ENCODE assay signal across 16 cellular contexts in the genomic region with DNA sequence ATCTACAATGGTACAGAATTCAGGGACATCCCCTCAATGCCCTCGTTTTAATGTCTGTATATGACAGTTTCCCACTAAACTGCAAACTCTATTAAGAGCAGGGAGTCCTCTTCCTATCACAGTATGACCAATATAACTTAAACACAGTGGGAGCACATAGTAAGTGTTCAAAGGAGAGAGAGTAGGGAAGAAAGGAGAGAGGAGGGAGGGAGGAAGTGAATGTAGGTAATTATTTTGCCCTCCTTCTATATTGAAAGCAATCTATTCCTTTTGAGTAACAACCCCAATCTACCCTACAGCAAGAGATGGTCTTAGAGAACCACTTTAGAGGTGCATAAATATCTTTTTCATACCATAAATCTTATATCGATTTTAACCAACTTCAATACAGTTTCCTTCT.
A peak's percentile ranks its signal among the peaks of the same experiment; 100 is the strongest.
DNase-seq lines count a peak whose midpoint lies in the region; ATAC-seq, FAIRE-seq and TF ChIP-seq lines count a peak whose summit lies in the region.
"Had no signal": no experiment of that assay in that cellular context is flagged by ENCODE, and none has a peak within 500 bp of the region (broad histone marks: within the 10 kb centered on the region; RNA-seq: fewer than 3 reads in every experiment).

No MANE protein-coding gene starts in this region.

- H3K4me3 Mint-ChIP-seq in activated T-cell treated with anti-CD3 and anti-CD28 coated beads, Interleukin-2, amount 50 U/mL, for 72 hours: peak overlapping the region; percentile 43 to 87
- peak overlapping the region; percentile 24 for H3K4me3 Mint-ChIP-seq in activated CD4-positive, alpha-beta memory T cell treated with anti-CD3 and anti-CD28 coated beads for 36 hours

- H3K18ac ChIP-seq in trophoblast cell (ENCODE audit: low read length): no peak overlapping the region

- H3K9me3 ChIP-seq in GM12878 (replicated peaks; ENCODE audit: control insufficient read depth, insufficient read depth, low read length) (peaks cover 30% of the 10 kb centered on the region), trophoblast cell (ENCODE audit: insufficient read depth, low read depth, low read length) (no peaks in the 10 kb centered on the region)

- intact Hi-C loops in activated CD4-positive, alpha-beta memory T cell treated with anti-CD3 and anti-CD28 coated beads for 36 hours (cut with micrococcal nuclease): loop anchor here (2.0 kb wide), 1 partner anchor 75 kb away; no protein-coding TSS in a partner anchor
- intact Hi-C loops in GM12878 (cut with micrococcal nuclease; ENCODE audit: unreplicated experiment): no loop called here

- TF ChIP-seq POLR2A in GM12878 (IDR thresholded peaks at IDR 0.05; ENCODE audit: low read depth, low read length): no peak

- H2BK12ac ChIP-seq in trophoblast cell (ENCODE audit: low read length): no peak overlapping the region

- FAIRE-seq in GM18507 (lab: Jason Lieb, UNC): peak; percentile 80
- no peak for FAIRE-seq in GM12878 (lab: Jason Lieb, UNC)

- no TSS peak for BruUV-seq in GM12878 (replicated peaks; lab: Mats Ljungman, UMichigan)

- H3K27ac ChIP-seq in GM12878 (ENCODE audit: control insufficient read depth, insufficient read depth) (peak overlapping the region; percentile 85), trophoblast cell (ENCODE audit: low read depth, low read length) (no peak overlapping the region)

- H3K27me3 ChIP-seq in GM12878 (replicated peaks in 1 of 2; ENCODE audit: control insufficient read depth in 2 of 2, insufficient read depth in 2 of 2, low read length in 1 of 2) (no peaks in the 10 kb centered on the region), trophoblast cell (ENCODE audit: insufficient read depth, low read length) (no peaks in the 10 kb centered on the region)

- H3K36me3 ChIP-seq in GM12878 (ENCODE audit: control insufficient read depth in 2 of 2, insufficient read depth in 2 of 2, low read length in 1 of 2) (no peaks in the 10 kb centered on the region), trophoblast cell (ENCODE audit: control insufficient read depth in 1 of 2, insufficient read depth in 2 of 2, low read length in 2 of 2) (no peaks in the 10 kb centered on the region)

- peak overlapping the region; percentile 99 for H3K27ac Mint-ChIP-seq in activated T-cell treated with anti-CD3 and anti-CD28 coated beads, Interleukin-2, amount 50 U/mL, for 72 hours
- H3K27ac Mint-ChIP-seq in activated CD4-positive, alpha-beta memory T cell treated with anti-CD3 and anti-CD28 coated beads for 36 hours: peak overlapping the region; percentile 87
- H3K27ac Mint-ChIP-seq: CD4-positive, CD25-positive, alpha-beta regulatory T cell; IgD-negative memory B cell had no signal

- no peak overlapping the region for H2AK5ac ChIP-seq in trophoblast cell (ENCODE audit: low read length)

- H3K9me3 Mint-ChIP-seq in activated T-cell treated with anti-CD3 and anti-CD28 coated beads, Interleukin-2, amount 50 U/mL, for 72 hours: peaks cover 23 to 26% of the 10 kb centered on the region in 2 donors
- H3K9me3 Mint-ChIP-seq in activated CD4-positive, alpha-beta memory T cell treated with anti-CD3 and anti-CD28 coated beads for 36 hours: peaks cover 31% of the 10 kb centered on the region

- H4K20me1 ChIP-seq in GM12878 (ENCODE audit: control insufficient read depth, insufficient read depth): no peaks in the 10 kb centered on the region

- no peak overlapping the region for H3K4ac ChIP-seq in trophoblast cell (ENCODE audit: low read depth, low read length)

- TF ChIP-seq CTCF in GM12878 (IDR thresholded peaks at IDR 0.05 in 2 of 3, conservative IDR thresholded peaks at IDR 0.05 in 1 of 3; ENCODE audit: control insufficient read depth in 2 of 3, extremely low read depth in 1 of 3, insufficient read depth in 1 of 3, low read depth in 3 of 3, low read length in 3 of 3): no peak

- H3K4me1 ChIP-seq in GM12878 (ENCODE audit: control insufficient read depth, insufficient read depth, low read length) (peaks cover 34% of the 10 kb centered on the region), trophoblast cell (ENCODE audit: control insufficient read depth in 1 of 2, insufficient read depth in 2 of 2, low read length in 2 of 2) (no peaks in the 10 kb centered on the region)

- H2AFZ ChIP-seq in GM12878 (ENCODE audit: control insufficient read depth, low read depth, low read length): peak overlapping the region; percentile 79
- no peak overlapping the region for H2AFZ ChIP-seq in trophoblast cell (ENCODE audit: insufficient read depth, low read length, poor library complexity)

- no peak for TF ChIP-seq EP300 in GM12878 (IDR thresholded peaks at IDR 0.05; ENCODE audit: borderline replicate concordance in 1 of 2, control insufficient read depth in 1 of 2, low read depth in 2 of 2, low read length in 2 of 2)

- H3K14ac ChIP-seq in trophoblast cell (ENCODE audit: low read length): no peak overlapping the region

- no peak for DNase-seq in activated T-cell treated with anti-CD3 and anti-CD28 coated beads, Interleukin-2, amount 50 U/mL, for 72 hours
- DNase-seq in activated T-cell treated with anti-CD3 and anti-CD28 coated beads for 4 hours (no peak), GM18507 (ENCODE audit: extremely low spot score, insufficient read length, low read depth) (no peak), GM12878 (ENCODE audit: low read depth, low spot score) (no peak), trophoblast cell (no peak), glomerular visceral epithelial cell (ENCODE audit: extremely low spot score) (no peak), NCI-H748 (lab: John Stamatoyannopoulos, UW; ENCODE audit: unreplicated experiment) (no peak)
- DNase-seq in activated CD4-positive, alpha-beta memory T cell treated with anti-CD3 and anti-CD28 coated beads for 36 hours: no peak
- DNase-seq: AML-193; CD4-positive, CD25-positive, alpha-beta regulatory T cell; HCEC 1CT; NCI-H1436 treated with DMSO at 0.1 percent for 48 hours; NCI-H2081; NCI-H510A treated with DMSO at 0.1 percent for 48 hours; SIG-M5 had no signal

- no peak overlapping the region for H4K91ac ChIP-seq in trophoblast cell (ENCODE audit: low read depth, low read length)

- RAD21 ChIA-PET in GM12878 (lab: Charles Lee; ENCODE audit: unreplicated experiment): interaction anchor here (1.4 to 3.5 kb wide), 3 partner anchors 22 to 62 kb away, joined by 6 to 20 read pairs (median 9); no protein-coding TSS in a partner anchor

- no peaks in the 10 kb centered on the region for H3K27me3 Mint-ChIP-seq in activated T-cell treated with anti-CD3 and anti-CD28 coated beads, Interleukin-2, amount 50 U/mL, for 72 hours (ENCODE audit: low read depth)
- no peaks in the 10 kb centered on the region for H3K27me3 Mint-ChIP-seq in activated CD4-positive, alpha-beta memory T cell treated with anti-CD3 and anti-CD28 coated beads for 36 hours
- H3K27me3 Mint-ChIP-seq: CD4-positive, CD25-positive, alpha-beta regulatory T cell had no signal

- H3K23ac ChIP-seq in trophoblast cell (ENCODE audit: low read length): no peak overlapping the region

- no peak overlapping the region for H2BK120ac ChIP-seq in trophoblast cell (ENCODE audit: insufficient read depth, low read length, poor library complexity)

- peaks cover 12% of the 10 kb centered on the region for H3K79me2 ChIP-seq in GM12878 (ENCODE audit: control insufficient read depth, insufficient read depth, low read length)
- H3K79me2 ChIP-seq in trophoblast cell (ENCODE audit: control insufficient read depth, insufficient read depth, low read length, poor library complexity): no peaks in the 10 kb centered on the region

- no peak overlapping the region for H4K8ac ChIP-seq in trophoblast cell (ENCODE audit: low read depth, low read length)

- peak overlapping the region; percentile 4; the same call in 1 of the 2 replicates for H3K4me3 ChIP-seq in GM12878
- H3K4me3 ChIP-seq in trophoblast cell (ENCODE audit: low read depth, low read length): no peak overlapping the region

- CTCF ChIA-PET in activated CD4-positive, alpha-beta memory T cell treated with anti-CD3 and anti-CD28 coated beads for 36 hours (lab: Charles Lee): no interaction called here
- CTCF ChIA-PET in GM12878 (lab: Yijun Ruan, JAX): no interaction called here

- TF ChIP-seq RAD21 in GM12878 (IDR thresholded peaks at IDR 0.05; ENCODE audit: insufficient read depth, low read depth, low read length): no peak

- POLR2A ChIA-PET in activated CD4-positive, alpha-beta memory T cell treated with anti-CD3 and anti-CD28 coated beads for 36 hours (lab: Charles Lee): interaction anchor here (1.0 to 2.3 kb wide), 4 partner anchors 21 to 88 kb away, joined by 3 to 14 read pairs (median 4); no protein-coding TSS in a partner anchor
- POLR2A ChIA-PET in GM12878 (lab: Charles Lee): interaction anchor here (0.7 to 1.0 kb wide), 2 partner anchors 22 to 62 kb away, joined by 3 to 4 read pairs; no protein-coding TSS in a partner anchor

- in situ Hi-C loops in GM12878 (cut with MboI): no loop called here

- 2% methylated on average over 2 of the region's 2 CpGs for WGBS in GM12878 (ENCODE audit: insufficient coverage, insufficient replicate concordance, low lambda C conversion rate, missing lambda C conversion rate)
- 100% methylated on average over 1 of the region's 2 CpGs for WGBS in trophoblast cell (ENCODE audit: extremely low coverage, insufficient coverage, insufficient read length)

- H3K4me1 Mint-ChIP-seq in activated T-cell treated with anti-CD3 and anti-CD28 coated beads, Interleukin-2, amount 50 U/mL, for 72 hours (ENCODE audit: low read depth): peaks cover 70% of the 10 kb centered on the region
- peaks cover 65% of the 10 kb centered on the region for H3K4me1 Mint-ChIP-seq in activated CD4-positive, alpha-beta memory T cell treated with anti-CD3 and anti-CD28 coated beads for 36 hours (ENCODE audit: low read depth)

- SMC1A ChIA-PET in GM12878 (lab: Charles Lee; ENCODE audit: uncharacterized antibody, unreplicated experiment): interaction anchor here (0.7 to 8.0 kb wide), 7 partner anchors 12 to 61 kb away, joined by 3 to 84 read pairs (median 39); no protein-coding TSS in a partner anchor

- H3K9ac ChIP-seq in GM12878 (ENCODE audit: control insufficient read depth, insufficient read depth, low read length) (peak overlapping the region; percentile 66), trophoblast cell (ENCODE audit: low read length) (no peak overlapping the region)

- no peak overlapping the region for H4K12ac ChIP-seq in trophoblast cell (ENCODE audit: low read depth, low read length)

- no peak overlapping the region for H2BK5ac ChIP-seq in trophoblast cell (ENCODE audit: low read depth, low read length, poor library complexity)

- H3K79me1 ChIP-seq in trophoblast cell (ENCODE audit: low read length): no peaks in the 10 kb centered on the region

- peaks cover 32 to 45% of the 10 kb centered on the region in 2 donors for H3K36me3 Mint-ChIP-seq in activated T-cell treated with anti-CD3 and anti-CD28 coated beads, Interleukin-2, amount 50 U/mL, for 72 hours (ENCODE audit: insufficient read depth in 2 of 2)
- peaks cover 44% of the 10 kb centered on the region for H3K36me3 Mint-ChIP-seq in activated CD4-positive, alpha-beta memory T cell treated with anti-CD3 and anti-CD28 coated beads for 36 hours

- H3K4me2 ChIP-seq in GM12878 (ENCODE audit: control insufficient read depth, insufficient read depth) (peak overlapping the region; percentile 89), trophoblast cell (ENCODE audit: low read length) (no peak overlapping the region)

- ATAC-seq in activated T-cell treated with anti-CD3 and anti-CD28 coated beads, Interleukin-2, amount 50 U/mL, for 72 hours (replicated peaks in 1 of 2): no peak
- ATAC-seq in GM12878: peak; percentile 46

TF ChIP-seq in GM12878, 131 proteins besides CTCF, POLR2A, EP300 and RAD21 (continues in another document):
- TF ChIP-seq GABPA (IDR thresholded peaks at IDR 0.05; ENCODE audit: low read depth): no peak
